29 cellular contexts compared by ENCODE assay signal in the genomic region with DNA sequence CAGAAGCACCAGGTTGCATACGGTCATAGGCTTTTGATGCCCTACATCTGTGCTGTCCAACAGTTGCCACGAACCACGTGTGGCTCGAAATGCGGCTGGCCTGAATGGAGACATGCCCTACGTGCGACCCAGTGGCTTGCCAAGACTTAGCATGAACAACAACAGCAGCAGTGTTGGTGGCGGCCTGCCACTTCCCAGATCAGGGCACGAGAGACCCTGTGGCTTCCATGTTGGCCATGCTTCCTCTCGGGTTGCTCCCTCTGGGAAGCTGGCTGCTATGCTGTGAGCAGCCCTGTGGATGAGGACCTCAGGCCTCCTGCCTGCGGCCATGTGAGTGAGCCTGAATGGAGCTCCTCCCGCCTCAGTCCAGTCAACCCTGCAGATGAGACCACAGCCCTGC.
DNase-seq lines count a peak whose midpoint lies in the region; ATAC-seq and TF ChIP-seq lines count a peak whose summit lies in the region.
"Had no signal": no experiment of that assay in that cellular context is flagged by ENCODE, and none has a peak within 500 bp of the region (broad histone marks: within the 10 kb centered on the region; RNA-seq: fewer than 3 reads in every experiment).

No MANE protein-coding gene starts in this region.

- H3K9me3 ChIP-seq in Peyer's patch (no peaks in the 10 kb centered on the region), mucosa of descending colon (peaks cover 6% of the 10 kb centered on the region), spleen (peaks cover 0 to 17% (median 14%) of the 10 kb centered on the region in 8 donors)
- H3K9me3 ChIP-seq: neutrophil had no signal

- H3K36me3 ChIP-seq in Peyer's patch (peaks cover 0 to 41% (median 3%) of the 10 kb centered on the region in 3 donors), mucosa of descending colon (ENCODE audit: low read depth) (no peaks in the 10 kb centered on the region), spleen (peaks cover 6 to 72% (median 46%) of the 10 kb centered on the region in 6 donors)

- WGBS in spleen, 5 donors = 94 to 98% (median 97%) methylated on average over 11 to 12 of the region's 12 CpGs

- no peak for TF ChIP-seq CTCF in Peyer's patch (IDR thresholded peaks at IDR 0.05)
- no peak for TF ChIP-seq CTCF in mucosa of descending colon (IDR thresholded peaks at IDR 0.05)
- no peak for TF ChIP-seq CTCF in spleen (IDR thresholded peaks at IDR 0.05 in 8 of 11, conservative IDR thresholded peaks at IDR 0.05 in 3 of 11)

- H3K4me1 Mint-ChIP-seq in activated CD4-positive, alpha-beta memory T cell treated with anti-CD3 and anti-CD28 coated beads for 36 hours (ENCODE audit: low read depth) = no peaks in the 10 kb centered on the region
- peaks cover 3% of the 10 kb centered on the region for H3K4me1 Mint-ChIP-seq in activated CD4-positive, alpha-beta memory T cell treated with anti-CD3 and anti-CD28 coated beads, Interleukin-2, amount 10 ng/mL, durations not matched to agents 7 days and 5 days
- H3K4me1 Mint-ChIP-seq: IgD-negative memory B cell; naive B cell; stimulated activated memory B cell treated with anti-CD40 and anti-IgM and Interleukin-4, amounts not matched to agents 10 μg/mL and 1 μg/mL and 100 μg/mL, for 72 hours had no signal

- H3K4me3 ChIP-seq in Peyer's patch = no peak overlapping the region
- no peak overlapping the region for H3K4me3 ChIP-seq in mucosa of descending colon
- no peak overlapping the region for H3K4me3 ChIP-seq in spleen
- H3K4me3 ChIP-seq: breast epithelium, SJSA1 had no signal

- no peak overlapping the region for H3K27ac Mint-ChIP-seq in activated CD4-positive, alpha-beta memory T cell treated with anti-CD3 and anti-CD28 coated beads for 36 hours
- no peak overlapping the region for H3K27ac Mint-ChIP-seq in activated CD4-positive, alpha-beta memory T cell treated with anti-CD3 and anti-CD28 coated beads, Interleukin-2, amount 10 ng/mL, durations not matched to agents 7 days and 5 days
- H3K27ac Mint-ChIP-seq: activated naive CD4-positive, alpha-beta T cell treated with anti-CD3 and anti-CD28 coated beads, Interleukin-2, amount 50 U/mL, for 24 hours; CD4-positive, CD25-positive, alpha-beta regulatory T cell; IgD-negative memory B cell; mesothelial cell of epicardium; naive B cell; stimulated activated memory B cell treated with anti-CD40 and anti-IgM and Interleukin-4, amounts not matched to agents 10 μg/mL and 1 μg/mL and 100 μg/mL, for 72 hours had no signal

- H3K27me3 ChIP-seq in Peyer's patch (no peaks in the 10 kb centered on the region), spleen (replicated peaks in 1 of 7) (no peaks in the 10 kb centered on the region)
- H3K27me3 ChIP-seq: breast epithelium, neutrophil, SJSA1 had no signal

- no peak for TF ChIP-seq POLR2A in Peyer's patch (IDR thresholded peaks at IDR 0.05)
- TF ChIP-seq POLR2A in spleen (IDR thresholded peaks at IDR 0.05) = no peak

- H3K4me3 Mint-ChIP-seq in activated CD4-positive, alpha-beta memory T cell treated with anti-CD3 and anti-CD28 coated beads for 36 hours = no peak overlapping the region
- no peak overlapping the region for H3K4me3 Mint-ChIP-seq in activated CD4-positive, alpha-beta memory T cell treated with anti-CD3 and anti-CD28 coated beads, Interleukin-2, amount 10 ng/mL, durations not matched to agents 7 days and 5 days
- H3K4me3 Mint-ChIP-seq: activated naive CD4-positive, alpha-beta T cell treated with anti-CD3 and anti-CD28 coated beads, Interleukin-2, amount 50 U/mL, for 24 hours; CD4-positive, CD25-positive, alpha-beta regulatory T cell; IgD-negative memory B cell; mesothelial cell of epicardium; naive B cell; stimulated activated memory B cell treated with anti-CD40 and anti-IgM and Interleukin-4, amounts not matched to agents 10 μg/mL and 1 μg/mL and 100 μg/mL, for 72 hours had no signal

- H3K4me1 ChIP-seq in Peyer's patch (no peaks in the 10 kb centered on the region), mucosa of descending colon (ENCODE audit: low read depth) (no peaks in the 10 kb centered on the region), spleen (peaks cover 0 to 14% (median 0%) of the 10 kb centered on the region in 6 donors)
- H3K4me1 ChIP-seq: breast epithelium, SJSA1 had no signal

- H3K36me3 Mint-ChIP-seq in activated CD4-positive, alpha-beta memory T cell treated with anti-CD3 and anti-CD28 coated beads for 36 hours = peaks cover 22% of the 10 kb centered on the region
- peaks cover 51% of the 10 kb centered on the region for H3K36me3 Mint-ChIP-seq in activated CD4-positive, alpha-beta memory T cell treated with anti-CD3 and anti-CD28 coated beads, Interleukin-2, amount 10 ng/mL, durations not matched to agents 7 days and 5 days (ENCODE audit: low read depth)

- POLR2A ChIA-PET in activated CD4-positive, alpha-beta memory T cell treated with anti-CD3 and anti-CD28 coated beads for 36 hours (lab: Charles Lee) = no interaction called here
- POLR2A ChIA-PET in activated CD4-positive, alpha-beta memory T cell treated with anti-CD3 and anti-CD28 coated beads, Interleukin-2, amount 10 ng/mL, durations not matched to agents 7 days and 5 days (lab: Charles Lee) = interaction anchor here (0.6 kb wide), 1 partner anchor 554 kb away, joined by 3 read pairs; no protein-coding TSS in a partner anchor

- no peaks in the 10 kb centered on the region for H3K9me3 Mint-ChIP-seq in activated CD4-positive, alpha-beta memory T cell treated with anti-CD3 and anti-CD28 coated beads for 36 hours
- H3K9me3 Mint-ChIP-seq in activated CD4-positive, alpha-beta memory T cell treated with anti-CD3 and anti-CD28 coated beads, Interleukin-2, amount 10 ng/mL, durations not matched to agents 7 days and 5 days = peaks cover 2% of the 10 kb centered on the region
- H3K9me3 Mint-ChIP-seq: activated naive CD4-positive, alpha-beta T cell treated with anti-CD3 and anti-CD28 coated beads, Interleukin-2, amount 50 U/mL, for 24 hours; CD4-positive, CD25-positive, alpha-beta regulatory T cell; mesothelial cell of epicardium; stimulated activated memory B cell treated with anti-CD40 and anti-IgM and Interleukin-4, amounts not matched to agents 10 μg/mL and 1 μg/mL and 100 μg/mL, for 72 hours had no signal

- intact Hi-C loops in activated CD4-positive, alpha-beta memory T cell treated with anti-CD3 and anti-CD28 coated beads for 36 hours (cut with micrococcal nuclease) = no loop called here
- intact Hi-C loops in mucosa of descending colon (cut with DNase I, micrococcal nuclease) = no loop called here
- intact Hi-C loops in spleen (cut with DNase I; ENCODE audit: low total_unique reads) = no loop called here

- H3K27me3 Mint-ChIP-seq in activated CD4-positive, alpha-beta memory T cell treated with anti-CD3 and anti-CD28 coated beads for 36 hours = no peaks in the 10 kb centered on the region
- H3K27me3 Mint-ChIP-seq in activated CD4-positive, alpha-beta memory T cell treated with anti-CD3 and anti-CD28 coated beads, Interleukin-2, amount 10 ng/mL, durations not matched to agents 7 days and 5 days = no peaks in the 10 kb centered on the region
- H3K27me3 Mint-ChIP-seq: activated naive CD4-positive, alpha-beta T cell treated with anti-CD3 and anti-CD28 coated beads, Interleukin-2, amount 50 U/mL, for 24 hours; CD4-positive, CD25-positive, alpha-beta regulatory T cell; IgD-negative memory B cell; naive B cell; stimulated activated memory B cell treated with anti-CD40 and anti-IgM and Interleukin-4, amounts not matched to agents 10 μg/mL and 1 μg/mL and 100 μg/mL, for 72 hours had no signal

- DNase-seq in activated CD4-positive, alpha-beta memory T cell treated with anti-CD3 and anti-CD28 coated beads for 36 hours = peak; percentile 2
- DNase-seq in activated CD4-positive, alpha-beta memory T cell treated with anti-CD3 and anti-CD28 coated beads, Interleukin-2, amount 10 ng/mL, durations not matched to agents 7 days and 5 days = no peak
- peak in 2 of 3 donors; percentile 39 to 43 for DNase-seq in Peyer's patch
- peak in 2 of 3 donors; percentile 8 to 30 for DNase-seq in mucosa of descending colon
- peak; percentile 49 for DNase-seq in spleen
- DNase-seq in epidermal melanocyte (ENCODE audit: insufficient read length, low spot score) = no peak
- DNase-seq: activated T-cell treated with anti-CD3 and anti-CD28 coated beads, Interleukin-2, amount 50 U/mL, for 48 hours; anterior cingulate cortex; Calu3; CD4-positive, CD25-positive, alpha-beta regulatory T cell; DMS79 treated with DMSO at 0.1 percent for 48 hours; GDM1; HCEC 1CT; naive B cell; NCI-H1048; NCI-H1694; NCI-H446; NCI-H774; substantia nigra; T-helper 9 cell had no signal

- ATAC-seq in mucosa of descending colon (no peak), HG03460 (IDR thresholded peaks at IDR 0.05; ENCODE audit: unreplicated experiment) (no peak), HG02938 (IDR thresholded peaks at IDR 0.05; ENCODE audit: unreplicated experiment) (no peak)
- ATAC-seq: stimulated activated memory B cell treated with anti-CD40 and anti-IgM and Interleukin-4, amounts not matched to agents 10 μg/mL and 1 μg/mL and 100 μg/mL, for 72 hours had no signal

- H3K27ac ChIP-seq in Peyer's patch = no peak overlapping the region
- H3K27ac ChIP-seq in spleen = no peak overlapping the region
- H3K27ac ChIP-seq: breast epithelium, neutrophil, SJSA1 had no signal

- CTCF ChIA-PET in activated CD4-positive, alpha-beta memory T cell treated with anti-CD3 and anti-CD28 coated beads for 36 hours (lab: Charles Lee) = no interaction called here
- CTCF ChIA-PET in activated CD4-positive, alpha-beta memory T cell treated with anti-CD3 and anti-CD28 coated beads, Interleukin-2, amount 10 ng/mL, durations not matched to agents 7 days and 5 days (lab: Charles Lee) = no interaction called here

Comparison
In these comparisons a context has a peak if more than half of its experiments do, and no peak if none do; other contexts are left out.
1. DNase-seq: peak in activated CD4-positive, alpha-beta memory T cell treated with anti-CD3 and anti-CD28 coated beads for 36 hours (single experiment), Peyer's patch (2 of 3), mucosa of descending colon (2 of 3) and spleen (single experiment); none in activated CD4-positive, alpha-beta memory T cell treated with anti-CD3 and anti-CD28 coated beads, Interleukin-2, amount 10 ng/mL, durations not matched to agents 7 days and 5 days (single experiment) and epidermal melanocyte (single experiment).